Comparison of ENCODE assay signal across 11 cellular contexts in genomic region chr1:154574715-154575114, GRCh38. TPM values are rescaled to one million over a fixed set of nuclear protein-coding genes. Genes with fewer than 3 reads are reported as not detected.
A peak's percentile ranks its signal among the peaks of the same experiment; 100 is the strongest.
DNase-seq lines count a peak whose midpoint lies in the region.
"Had no signal": no experiment of that assay in that cellular context is flagged by ENCODE, and none has a peak within 500 bp of the region (broad histone marks: within the 10 kb centered on the region; RNA-seq: fewer than 3 reads in every experiment).

No MANE protein-coding gene starts in this region.

- DNase-seq in AG08396 (ENCODE audit: low spot score) (peak; percentile 54), H7 (peak; percentile 41), NCI-H446 treated with DMSO at 0.1 percent for 48 hours (lab: John Stamatoyannopoulos, UW) (peak; percentile 30), cerebellum (ENCODE audit: low spot score) (peak; percentile 34), NCI-H524 treated with DMSO at 0.1 percent for 48 hours (lab: John Stamatoyannopoulos, UW) (no peak), SW 1271 (lab: John Stamatoyannopoulos, UW) (no peak)
- no peak for DNase-seq in activated naive CD4-positive, alpha-beta T cell treated with anti-CD3 and anti-CD28 coated beads for 36 hours
- DNase-seq in activated effector memory CD4-positive, alpha-beta T cell treated with Interleukin-2 at 50 U/mL for 16 hours = no peak
- DNase-seq: activated CD4-positive, alpha-beta T cell treated with anti-CD3 and anti-CD28 coated beads for 4 hours; colonic mucosa; NK-92 treated with Interleukin-12 subunit alpha and Interleukin-12 subunit beta, amount 100 ng/mL, for 24 hours had no signal

- no peak overlapping the region for H3K4me3 ChIP-seq in H7 (ENCODE audit: insufficient read depth, low read depth, low read length)
- H3K4me3 ChIP-seq: colonic mucosa had no signal

- intact Hi-C loops in activated naive CD4-positive, alpha-beta T cell treated with anti-CD3 and anti-CD28 coated beads for 36 hours (cut with micrococcal nuclease) = no loop called here

- H3K9me3 Mint-ChIP-seq in activated naive CD4-positive, alpha-beta T cell treated with anti-CD3 and anti-CD28 coated beads for 36 hours = no peaks in the 10 kb centered on the region

- H3K27me3 ChIP-seq in H7 (ENCODE audit: control insufficient read depth, insufficient read depth, low read length) = no peaks in the 10 kb centered on the region; the same call in 1 of the 2 replicates
- H3K27me3 ChIP-seq: colonic mucosa had no signal

- no peaks in the 10 kb centered on the region for H3K4me1 Mint-ChIP-seq in activated naive CD4-positive, alpha-beta T cell treated with anti-CD3 and anti-CD28 coated beads for 36 hours (ENCODE audit: low read depth)

- H3K4me3 Mint-ChIP-seq in activated naive CD4-positive, alpha-beta T cell treated with anti-CD3 and anti-CD28 coated beads for 36 hours = no peak overlapping the region

- CTCF ChIA-PET in activated naive CD4-positive, alpha-beta T cell treated with anti-CD3 and anti-CD28 coated beads for 36 hours (lab: Charles Lee) = interaction anchor here (0.6 to 2.9 kb wide), 2 partner anchors 14 to 163 kb away, joined by 3 to 15 read pairs; no protein-coding TSS in a partner anchor

- H3K36me3 ChIP-seq in H7 (replicated peaks; ENCODE audit: control insufficient read depth, insufficient read depth, low read length) = peaks cover 18% of the 10 kb centered on the region
- H3K36me3 ChIP-seq: colonic mucosa had no signal

- peaks cover 3% of the 10 kb centered on the region for H3K27me3 Mint-ChIP-seq in activated naive CD4-positive, alpha-beta T cell treated with anti-CD3 and anti-CD28 coated beads for 36 hours (ENCODE audit: low read depth)

- peaks cover 9% of the 10 kb centered on the region for H3K36me3 Mint-ChIP-seq in activated naive CD4-positive, alpha-beta T cell treated with anti-CD3 and anti-CD28 coated beads for 36 hours (ENCODE audit: low read depth)

- H3K27ac Mint-ChIP-seq in activated naive CD4-positive, alpha-beta T cell treated with anti-CD3 and anti-CD28 coated beads for 36 hours = no peak overlapping the region

RNA-seq across cellular contexts. Expression of gene CHRNB2, which starts 7.1 kb away (rescaled TPM):
- total RNA-seq in H7 (2014; rRNA removed; shearing (Covaris generic)) = 0.30 and 0.83 TPM in 2 replicates
- 16.2 TPM for total RNA-seq in cerebellum
- total RNA-seq in activated naive CD4-positive, alpha-beta T cell treated with anti-CD3 and anti-CD28 coated beads for 36 hours = not detected

RNA-seq across cellular contexts. Expression of gene UBE2Q1, which starts 16.3 kb away (rescaled TPM):
- 53.4 and 64.8 TPM in 2 replicates for total RNA-seq in H7 (2014; rRNA removed; shearing (Covaris generic))
- 15.2 TPM for total RNA-seq in cerebellum
- total RNA-seq in activated naive CD4-positive, alpha-beta T cell treated with anti-CD3 and anti-CD28 coated beads for 36 hours = 10 to 100 TPM; 79.2 to 84.6 TPM

RNA-seq across cellular contexts. Expression of gene ADAR, which starts 33.3 kb away (rescaled TPM):
- total RNA-seq in H7 (2014; rRNA removed; shearing (Covaris generic)) = 196 and 238 TPM in 2 replicates
- total RNA-seq in cerebellum = 82.4 TPM
- 100 to 1,000 TPM; 301 to 313 TPM for total RNA-seq in activated naive CD4-positive, alpha-beta T cell treated with anti-CD3 and anti-CD28 coated beads for 36 hours

Comparison
In these comparisons a context has a peak if more than half of its experiments do, and no peak if none do; other contexts are left out.
1. DNase-seq: peak in AG08396 (single experiment), H7 (single experiment), NCI-H446 treated with DMSO at 0.1 percent for 48 hours (single experiment) and cerebellum (single experiment); none in NCI-H524 treated with DMSO at 0.1 percent for 48 hours (single experiment), activated naive CD4-positive, alpha-beta T cell treated with anti-CD3 and anti-CD28 coated beads for 36 hours (single experiment), activated effector memory CD4-positive, alpha-beta T cell treated with Interleukin-2 at 50 U/mL for 16 hours (single experiment) and SW 1271 (0 of 2).